ENCODE assay signal across 22 cellular contexts in the genomic region with DNA sequence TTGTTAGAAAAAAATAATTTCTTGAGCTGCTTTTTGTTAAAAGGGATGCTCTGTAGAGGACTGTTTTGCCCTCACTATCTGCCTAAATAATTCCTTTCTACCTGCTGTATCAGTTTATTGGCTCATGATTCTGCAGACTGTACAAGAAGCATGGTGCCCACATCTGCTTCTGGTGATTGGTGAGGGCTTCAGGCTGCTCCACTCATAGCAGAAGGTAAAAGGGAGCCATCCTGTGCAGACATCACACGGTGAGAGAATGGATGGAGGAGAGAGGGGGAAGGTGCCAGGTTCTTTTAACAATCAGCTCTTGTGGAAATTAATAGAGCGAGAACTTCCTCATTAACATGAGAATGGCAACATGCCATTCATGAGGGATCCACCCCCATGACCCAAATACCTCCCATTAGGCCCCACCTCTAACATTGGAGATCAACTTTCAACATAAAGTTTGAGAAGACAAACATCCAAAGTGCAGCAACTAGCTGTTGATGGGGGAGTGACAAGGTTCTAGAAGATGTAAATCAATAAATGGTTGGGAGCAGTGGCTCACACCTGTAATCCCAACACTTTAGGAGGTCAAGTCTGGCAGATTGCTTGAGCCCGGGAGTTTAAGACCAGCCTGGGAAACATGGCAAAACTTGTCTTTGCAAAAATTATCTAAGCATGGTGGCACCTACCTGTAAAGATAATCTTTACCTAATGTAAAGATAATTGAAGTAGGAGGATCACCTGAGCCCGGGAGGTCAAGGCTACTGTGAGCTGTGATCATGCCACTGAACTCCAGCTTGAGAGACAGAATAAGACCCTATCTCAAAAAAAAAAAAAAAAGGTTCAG.
"Had no signal": no experiment of that assay in that cellular context is flagged by ENCODE, and none has a peak within 500 bp of the region (broad histone marks: within the 10 kb centered on the region; RNA-seq: fewer than 3 reads in every experiment).

No MANE protein-coding gene starts in this region.

- H3K4me3 ChIP-seq: esophagus squamous epithelium, heart right ventricle, left lung, psoas muscle had no signal

- H3K9me3 ChIP-seq: esophagus squamous epithelium, heart right ventricle, left lung, psoas muscle had no signal

- H3K4me1 Mint-ChIP-seq: activated naive CD8-positive, alpha-beta T cell treated with anti-CD3 and anti-CD28 coated beads, Interleukin-2, amount 10 ng/mL, durations not matched to agents 7 days and 5 days; activated T-helper 17 cell treated with anti-CD3 and anti-CD28 coated beads, Interleukin-2, amount 50 U/mL, for 72 hours; naive thymus-derived CD8-positive, alpha-beta T cell had no signal

- DNase-seq: activated CD4-positive, alpha-beta T cell treated with anti-CD3 and anti-CD28 coated beads for 48 hours; activated CD4-positive, CD25-positive, alpha-beta regulatory T cell; activated CD8-positive, alpha-beta T cell treated with anti-CD3 and anti-CD28 coated beads for 36 hours; activated naive CD4-positive, alpha-beta T cell treated with Interleukin-2 at 50 U/mL for 16 hours; activated naive CD8-positive, alpha-beta T cell treated with anti-CD3 and anti-CD28 coated beads, Interleukin-2, amount 10 ng/mL, durations not matched to agents 7 days and 5 days; activated T-cell treated with anti-CD3 and anti-CD28 coated beads, Interleukin-2, amount 50 U/mL, for 1 hour; amygdala; dermis blood vessel endothelial cell; effector memory CD4-positive, alpha-beta T cell; esophagus squamous epithelium; heart right ventricle; islet precursor cell; left lung; mesenchymal stem cell; naive thymus-derived CD8-positive, alpha-beta T cell; psoas muscle; stimulated activated CD4-positive, alpha-beta T cell treated with anti-CD3 and anti-CD28 coated beads, Interleukin-4, amount 100 ng/mL, for 24 hours had no signal

- H3K27me3 ChIP-seq: esophagus squamous epithelium, heart right ventricle, left lung had no signal

- H3K4me1 ChIP-seq: left lung, psoas muscle had no signal

- H3K27ac ChIP-seq: esophagus squamous epithelium, heart right ventricle, left lung, psoas muscle had no signal

- H3K27ac Mint-ChIP-seq: activated CD8-positive, alpha-beta T cell treated with anti-CD3 and anti-CD28 coated beads for 36 hours; activated naive CD8-positive, alpha-beta T cell treated with anti-CD3 and anti-CD28 coated beads, Interleukin-2, amount 10 ng/mL, durations not matched to agents 7 days and 5 days; activated T-helper 17 cell treated with anti-CD3 and anti-CD28 coated beads, Interleukin-2, amount 50 U/mL, for 72 hours; naive thymus-derived CD8-positive, alpha-beta T cell; stimulated activated memory B cell treated with anti-CD40 and anti-IgM and Interleukin-4, amounts not matched to agents 10 μg/mL and 1 μg/mL and 100 μg/mL, for 72 hours; T-helper 2 cell treated with Interferon-gamma antibody and Interleukin-4, amounts not matched to agents 5 μg/mL and 100 μg/mL, for 36 hours had no signal

- H3K36me3 ChIP-seq: esophagus squamous epithelium, heart right ventricle, left lung had no signal

- FAIRE-seq: TTC549 had no signal

- ATAC-seq: activated CD8-positive, alpha-beta T cell treated with anti-CD3 and anti-CD28 coated beads for 36 hours; activated T-helper 17 cell treated with anti-CD3 and anti-CD28 coated beads, Interleukin-2, amount 50 U/mL, for 72 hours; heart right ventricle; left lung; naive thymus-derived CD8-positive, alpha-beta T cell; psoas muscle; sciatic nerve; stimulated activated memory B cell treated with anti-CD40 and anti-IgM and Interleukin-4, amounts not matched to agents 10 μg/mL and 1 μg/mL and 100 μg/mL, for 72 hours had no signal

- H3K9me3 Mint-ChIP-seq: activated CD8-positive, alpha-beta T cell treated with anti-CD3 and anti-CD28 coated beads for 36 hours; activated naive CD8-positive, alpha-beta T cell treated with anti-CD3 and anti-CD28 coated beads, Interleukin-2, amount 10 ng/mL, durations not matched to agents 7 days and 5 days; activated T-helper 17 cell treated with anti-CD3 and anti-CD28 coated beads, Interleukin-2, amount 50 U/mL, for 72 hours; naive thymus-derived CD8-positive, alpha-beta T cell; stimulated activated memory B cell treated with anti-CD40 and anti-IgM and Interleukin-4, amounts not matched to agents 10 μg/mL and 1 μg/mL and 100 μg/mL, for 72 hours; T-helper 2 cell treated with Interferon-gamma antibody and Interleukin-4, amounts not matched to agents 5 μg/mL and 100 μg/mL, for 36 hours had no signal

- H3K4me3 Mint-ChIP-seq: activated CD8-positive, alpha-beta T cell treated with anti-CD3 and anti-CD28 coated beads for 36 hours; activated naive CD8-positive, alpha-beta T cell treated with anti-CD3 and anti-CD28 coated beads, Interleukin-2, amount 10 ng/mL, durations not matched to agents 7 days and 5 days; activated T-helper 17 cell treated with anti-CD3 and anti-CD28 coated beads, Interleukin-2, amount 50 U/mL, for 72 hours; naive thymus-derived CD8-positive, alpha-beta T cell; stimulated activated memory B cell treated with anti-CD40 and anti-IgM and Interleukin-4, amounts not matched to agents 10 μg/mL and 1 μg/mL and 100 μg/mL, for 72 hours; T-helper 2 cell treated with Interferon-gamma antibody and Interleukin-4, amounts not matched to agents 5 μg/mL and 100 μg/mL, for 36 hours had no signal

- H3K36me3 Mint-ChIP-seq: activated naive CD8-positive, alpha-beta T cell treated with anti-CD3 and anti-CD28 coated beads, Interleukin-2, amount 10 ng/mL, durations not matched to agents 7 days and 5 days; naive thymus-derived CD8-positive, alpha-beta T cell; stimulated activated memory B cell treated with anti-CD40 and anti-IgM and Interleukin-4, amounts not matched to agents 10 μg/mL and 1 μg/mL and 100 μg/mL, for 72 hours had no signal
